Comparison of ENCODE assay signal across 13 cellular contexts in genomic region chr21:33059319-33059894, GRCh38. TPM values are rescaled to one million over a fixed set of nuclear protein-coding genes. Genes with fewer than 3 reads are reported as not detected.
DNase-seq lines count a peak whose midpoint lies in the region; ATAC-seq and TF ChIP-seq lines count a peak whose summit lies in the region.
"Had no signal": no experiment of that assay in that cellular context is flagged by ENCODE, and none has a peak within 500 bp of the region (broad histone marks: within the 10 kb centered on the region; RNA-seq: fewer than 3 reads in every experiment).

No MANE protein-coding gene starts in this region.

- no peak overlapping the region for H3K27ac Mint-ChIP-seq in activated naive CD8-positive, alpha-beta T cell treated with anti-CD3 and anti-CD28 coated beads, Interleukin-2, amount 10 ng/mL, durations not matched to agents 7 days and 5 days
- no peak overlapping the region for H3K27ac Mint-ChIP-seq in activated naive CD8-positive, alpha-beta T cell treated with anti-CD3 and anti-CD28 coated beads, Interleukin-2, amount 50 U/mL, for 24 hours

- intact Hi-C loops in left ventricle myocardium superior (cut with micrococcal nuclease) (no loop called here), spleen (cut with DNase I; ENCODE audit: low total_unique reads) (no loop called here)

- TF ChIP-seq POLR2A in spleen (IDR thresholded peaks at IDR 0.05), result no peak

- H3K9me3 ChIP-seq in SJCRH30 (replicated peaks), result no peaks in the 10 kb centered on the region
- no peaks in the 10 kb centered on the region for H3K9me3 ChIP-seq in spleen
- H3K9me3 ChIP-seq: body of pancreas, transverse colon had no signal

- H3K36me3 ChIP-seq in SJCRH30, result no peaks in the 10 kb centered on the region
- H3K36me3 ChIP-seq in spleen, result no peaks in the 10 kb centered on the region
- H3K36me3 ChIP-seq: transverse colon had no signal

- H3K4me3 ChIP-seq in SJCRH30, result no peak overlapping the region
- H3K4me3 ChIP-seq in spleen, result no peak overlapping the region
- H3K4me3 ChIP-seq: body of pancreas, skin epidermis, transverse colon had no signal

- peak; percentile 58 for ATAC-seq in activated naive CD8-positive, alpha-beta T cell treated with anti-CD3 and anti-CD28 coated beads, Interleukin-2, amount 10 ng/mL, durations not matched to agents 7 days and 5 days (ENCODE audit: low read depth)
- ATAC-seq in activated naive CD8-positive, alpha-beta T cell treated with anti-CD3 and anti-CD28 coated beads, Interleukin-2, amount 50 U/mL, for 24 hours, result no peak
- ATAC-seq in left ventricle myocardium superior, result peak; percentile 61
- ATAC-seq: body of pancreas had no signal

- H3K27ac ChIP-seq in SJCRH30 (peak overlapping the region; percentile 99), spleen (peak overlapping the region in 7 of 8 donors; percentile 54 to 86 (median 77))
- H3K27ac ChIP-seq: body of pancreas, transverse colon had no signal

- TF ChIP-seq CTCF in spleen (IDR thresholded peaks at IDR 0.05 in 8 of 11, conservative IDR thresholded peaks at IDR 0.05 in 3 of 11), result peak in 1 of 11 experiments; percentile 14

- no peak overlapping the region for H3K4me3 Mint-ChIP-seq in activated naive CD8-positive, alpha-beta T cell treated with anti-CD3 and anti-CD28 coated beads, Interleukin-2, amount 10 ng/mL, durations not matched to agents 7 days and 5 days
- no peak overlapping the region for H3K4me3 Mint-ChIP-seq in activated naive CD8-positive, alpha-beta T cell treated with anti-CD3 and anti-CD28 coated beads, Interleukin-2, amount 50 U/mL, for 24 hours

- POLR2A ChIA-PET in activated naive CD8-positive, alpha-beta T cell treated with anti-CD3 and anti-CD28 coated beads, Interleukin-2, amount 10 ng/mL, durations not matched to agents 7 days and 5 days (lab: Charles Lee), result no interaction called here

- H3K4me1 ChIP-seq in SJCRH30 (peaks cover 51% of the 10 kb centered on the region), spleen (peaks cover 0 to 54% (median 23%) of the 10 kb centered on the region in 6 donors)
- H3K4me1 ChIP-seq: transverse colon had no signal

- DNase-seq in activated naive CD8-positive, alpha-beta T cell treated with anti-CD3 and anti-CD28 coated beads, Interleukin-2, amount 10 ng/mL, durations not matched to agents 7 days and 5 days, result no peak
- no peak for DNase-seq in activated naive CD8-positive, alpha-beta T cell treated with anti-CD3 and anti-CD28 coated beads, Interleukin-2, amount 50 U/mL, for 24 hours
- peak in 1 of 2 experiments; percentile 44 for DNase-seq in SJCRH30
- no peak for DNase-seq in left ventricle myocardium superior
- DNase-seq in spleen, result no peak
- no peak for DNase-seq in ureter (ENCODE audit: low spot score)
- no peak for DNase-seq in GM03348 (ENCODE audit: low spot score)
- DNase-seq in SHP77 treated with DMSO at 0.1 percent for 48 hours (lab: John Stamatoyannopoulos, UW), result no peak
- DNase-seq: ACHN, transverse colon had no signal

- H3K9me3 Mint-ChIP-seq in activated naive CD8-positive, alpha-beta T cell treated with anti-CD3 and anti-CD28 coated beads, Interleukin-2, amount 10 ng/mL, durations not matched to agents 7 days and 5 days, result no peaks in the 10 kb centered on the region
- no peaks in the 10 kb centered on the region for H3K9me3 Mint-ChIP-seq in activated naive CD8-positive, alpha-beta T cell treated with anti-CD3 and anti-CD28 coated beads, Interleukin-2, amount 50 U/mL, for 24 hours

- 15 to 28% (median 21%) methylated on average over 3 of the region's 3 CpGs for WGBS in spleen, 5 donors

- H3K27me3 Mint-ChIP-seq in activated naive CD8-positive, alpha-beta T cell treated with anti-CD3 and anti-CD28 coated beads, Interleukin-2, amount 10 ng/mL, durations not matched to agents 7 days and 5 days, result peaks cover 12% of the 10 kb centered on the region
- peaks cover 10% of the 10 kb centered on the region for H3K27me3 Mint-ChIP-seq in activated naive CD8-positive, alpha-beta T cell treated with anti-CD3 and anti-CD28 coated beads, Interleukin-2, amount 50 U/mL, for 24 hours

- peaks cover 10% of the 10 kb centered on the region for H3K4me1 Mint-ChIP-seq in activated naive CD8-positive, alpha-beta T cell treated with anti-CD3 and anti-CD28 coated beads, Interleukin-2, amount 10 ng/mL, durations not matched to agents 7 days and 5 days
- H3K4me1 Mint-ChIP-seq in activated naive CD8-positive, alpha-beta T cell treated with anti-CD3 and anti-CD28 coated beads, Interleukin-2, amount 50 U/mL, for 24 hours, result no peaks in the 10 kb centered on the region

- no peaks in the 10 kb centered on the region for H3K36me3 Mint-ChIP-seq in activated naive CD8-positive, alpha-beta T cell treated with anti-CD3 and anti-CD28 coated beads, Interleukin-2, amount 10 ng/mL, durations not matched to agents 7 days and 5 days
- no peaks in the 10 kb centered on the region for H3K36me3 Mint-ChIP-seq in activated naive CD8-positive, alpha-beta T cell treated with anti-CD3 and anti-CD28 coated beads, Interleukin-2, amount 50 U/mL, for 24 hours (ENCODE audit: low read depth)

- H3K27me3 ChIP-seq in SJCRH30 (no peaks in the 10 kb centered on the region), spleen (replicated peaks in 1 of 7) (peaks cover 0 to 50% (median 16%) of the 10 kb centered on the region in 7 donors)
- H3K27me3 ChIP-seq: body of pancreas had no signal

RNA-seq across cellular contexts. Expression of gene OLIG1, which starts 10.5 kb away (rescaled TPM):
- total RNA-seq in activated naive CD8-positive, alpha-beta T cell treated with anti-CD3 and anti-CD28 coated beads, Interleukin-2, amount 10 ng/mL, durations not matched to agents 7 days and 5 days, result not detected
- 2.9 and 3.3 TPM in 2 replicates for total RNA-seq in SJCRH30 (2014; rRNA removed; shearing (Covaris generic))
- 0.62 TPM for total RNA-seq in left ventricle myocardium superior
- 1 to 10 TPM in 2 of 7 donors, under 1 TPM in 4, not detected in 1; 0.26 to 1.8 (median 0.58) TPM for total RNA-seq in spleen
- under 1 TPM in 2 of 3 donors, not detected in 1; 0.02 to 0.90 TPM for polyA plus RNA-seq in spleen
- not detected for total RNA-seq in ureter
- total RNA-seq: body of pancreas, Daoy, transverse colon had no signal

RNA-seq across cellular contexts. Expression of gene OLIG2, which starts 33.7 kb away (rescaled TPM):
- not detected for total RNA-seq in activated naive CD8-positive, alpha-beta T cell treated with anti-CD3 and anti-CD28 coated beads, Interleukin-2, amount 10 ng/mL, durations not matched to agents 7 days and 5 days
- total RNA-seq in SJCRH30 (2014; rRNA removed; shearing (Covaris generic)), result 15.9 and 17.2 TPM in 2 replicates
- total RNA-seq in left ventricle myocardium superior (not detected), spleen (under 1 TPM in 1 of 7 donors, not detected in 6; 0.23 TPM), ureter (not detected)
- polyA plus RNA-seq in spleen, result under 1 TPM in 1 of 3 donors, not detected in 2; 0.03 TPM
- total RNA-seq: body of pancreas, transverse colon had no signal

Comparison
In these comparisons a context has a peak if more than half of its experiments do, and no peak if none do; other contexts are left out.
1. RNA of gene OLIG2, which starts 33.7 kb away (total RNA-seq): 15.9 to 17.2 TPM in SJCRH30; not detected in activated naive CD8-positive, alpha-beta T cell treated with anti-CD3 and anti-CD28 coated beads, Interleukin-2, amount 10 ng/mL, durations not matched to agents 7 days and 5 days, not detected in left ventricle myocardium superior (single experiment), 0.23 TPM in spleen and not detected in ureter (single experiment); every median in the first group is over 10 times any median in the second.